ENCODE assay signal across 9 cellular contexts in genomic region chr6:39792501-39793450, GRCh38. TPM values are rescaled to one million over a fixed set of nuclear protein-coding genes. Genes with fewer than 3 reads are reported as not detected.
A peak's percentile ranks its signal among the peaks of the same experiment; 100 is the strongest.
DNase-seq lines count a peak whose midpoint lies in the region; ATAC-seq and TF ChIP-seq lines count a peak whose summit lies in the region.
"Had no signal": no experiment of that assay in that cellular context is flagged by ENCODE, and none has a peak within 500 bp of the region (broad histone marks: within the 10 kb centered on the region; RNA-seq: fewer than 3 reads in every experiment).

No MANE protein-coding gene starts in this region.

- no peaks in the 10 kb centered on the region for H3K4me1 ChIP-seq in endocrine pancreas (ENCODE audit: control insufficient read depth, insufficient read depth, low read length)
- peaks cover 26 to 42% of the 10 kb centered on the region in 2 donors for H3K4me1 ChIP-seq in thyroid gland

- intact Hi-C loops in thyroid gland (cut with DNase I), result loop anchor here (10.0 kb wide), 1 partner anchor 428 kb away; no protein-coding TSS in a partner anchor

- ATAC-seq in GM21619 (IDR thresholded peaks at IDR 0.05; ENCODE audit: unreplicated experiment), result no peak

- WGBS in thyroid gland, 2 donors, result 16 to 18% methylated on average over 24 to 25 of the region's 33 CpGs

- TF ChIP-seq POLR2A in thyroid gland (IDR thresholded peaks at IDR 0.05), result no peak

- H3K27ac ChIP-seq in thyroid gland, result peak overlapping the region; percentile 54 to 84 (median 77)
- H3K27ac ChIP-seq: 22Rv1 had no signal

- no peak for TF ChIP-seq CTCF in thyroid gland (IDR thresholded peaks at IDR 0.05)

- H3K9ac ChIP-seq in endocrine pancreas (ENCODE audit: control insufficient read depth, insufficient read depth, low read length), result peak overlapping the region; percentile 4

- H3K36me3 ChIP-seq in endocrine pancreas (ENCODE audit: control insufficient read depth, insufficient read depth, low read length), result no peaks in the 10 kb centered on the region
- no peaks in the 10 kb centered on the region for H3K36me3 ChIP-seq in thyroid gland

- H3K4me3 ChIP-seq in endocrine pancreas (ENCODE audit: control insufficient read depth, insufficient read depth, low read length), result peak overlapping the region; percentile 26
- H3K4me3 ChIP-seq in thyroid gland (replicated peaks in 1 of 3), result peak overlapping the region; percentile 40 to 87 (median 62)

- H3K9me3 ChIP-seq in endocrine pancreas (ENCODE audit: control insufficient read depth, low read length) (no peaks in the 10 kb centered on the region), thyroid gland (no peaks in the 10 kb centered on the region)

- peaks cover 3% of the 10 kb centered on the region for H3K27me3 ChIP-seq in endocrine pancreas (ENCODE audit: control insufficient read depth, insufficient read depth, low read length)
- no peaks in the 10 kb centered on the region for H3K27me3 ChIP-seq in thyroid gland

- peak; percentile 38 for DNase-seq in DMS79 treated with DMSO at 0.1 percent for 48 hours (lab: John Stamatoyannopoulos, UW)
- no peak for DNase-seq in DMS79 (lab: John Stamatoyannopoulos, UW)
- peak; percentile 50 for DNase-seq in midbrain (lab: John Stamatoyannopoulos, UW)
- DNase-seq in thyroid gland, result peak; percentile 16 to 17
- DNase-seq in NCI-H2107 treated with DMSO at 0.1 percent for 48 hours (lab: John Stamatoyannopoulos, UW; ENCODE audit: unreplicated experiment), result no peak
- DNase-seq in GM19240 (ENCODE audit: insufficient read length, low spot score), result no peak

RNA-seq across cellular contexts. Expression of gene DAAM2, which starts 0.6 kb away (rescaled TPM):
- 10 to 100 TPM; 17.8 to 37.0 (median 23.8) TPM for total RNA-seq in thyroid gland

Comparison
In these comparisons a context has a peak if more than half of its experiments do, and no peak if none do; other contexts are left out.
1. DNase-seq: peak in DMS79 treated with DMSO at 0.1 percent for 48 hours (single experiment), midbrain (single experiment) and thyroid gland (2 of 2); none in DMS79 (single experiment), NCI-H2107 treated with DMSO at 0.1 percent for 48 hours (single experiment) and GM19240 (single experiment).